3 cellular contexts compared by ENCODE assay signal in the genomic region with DNA sequence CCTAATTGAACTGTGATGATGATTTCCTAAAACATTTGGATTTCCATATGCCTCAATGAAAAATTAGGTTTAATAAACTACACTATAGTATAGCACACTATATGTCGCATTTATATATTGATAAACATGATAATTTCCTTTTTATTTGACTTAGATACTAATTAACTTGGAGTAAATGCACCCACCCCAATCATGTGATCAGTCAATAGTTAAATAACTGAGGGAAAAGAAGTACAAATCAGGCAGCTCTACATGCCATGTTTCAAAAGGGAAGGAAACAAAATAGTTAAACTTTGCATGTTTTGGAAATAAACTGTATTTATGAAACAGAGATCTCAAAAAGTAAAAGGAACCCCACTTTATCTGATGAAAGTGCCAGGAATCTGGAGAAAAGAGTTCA.
TF ChIP-seq lines count a peak whose summit lies in the region.

No MANE protein-coding gene starts in this region.

TF ChIP-seq in liver, 16 proteins besides CTCF, POLR2A, EP300 and RAD21:
- TF ChIP-seq RXRA (IDR thresholded peaks at IDR 0.05) (no peak), YY1 (IDR thresholded peaks at IDR 0.05) (no peak)
TF ChIP-seq in liver: peak in this region for 0.

TF ChIP-seq in HepG2, 621 proteins besides CTCF, POLR2A, EP300 and RAD21:
- TF ChIP-seq KMT2A (CRISPR knock-in tag; IDR thresholded peaks at IDR 0.05) (no peak), STAT5B (CRISPR knock-in tag; IDR thresholded peaks at IDR 0.05) (no peak), HDAC1 (CRISPR knock-in tag; IDR thresholded peaks at IDR 0.05) (no peak), DPF2 (CRISPR knock-in tag; IDR thresholded peaks at IDR 0.05; ENCODE audit: borderline replicate concordance, low read depth) (no peak)

TF ChIP-seq in endothelial cell of umbilical vein, 7 proteins besides CTCF, POLR2A, EP300 and RAD21:
- TF ChIP-seq EZH2 (IDR thresholded peaks at IDR 0.05; ENCODE audit: borderline replicate concordance, low read depth, low read length, severe bottlenecking) (no peak), POLR2AphosphoS5 (IDR thresholded peaks at IDR 0.05; ENCODE audit: insufficient read depth, low read depth, low read length) (no peak), FOS (IDR thresholded peaks at IDR 0.05; ENCODE audit: borderline replicate concordance, insufficient read depth, low read length) (no peak), JUN (IDR thresholded peaks at IDR 0.05; ENCODE audit: borderline replicate concordance, insufficient read depth, insufficient read length, low read depth) (no peak), GATA2 (IDR thresholded peaks at IDR 0.05; ENCODE audit: insufficient read depth, insufficient read length, low read depth, low read length) (no peak)
